13 cellular contexts compared by ENCODE assay signal in the genomic region with DNA sequence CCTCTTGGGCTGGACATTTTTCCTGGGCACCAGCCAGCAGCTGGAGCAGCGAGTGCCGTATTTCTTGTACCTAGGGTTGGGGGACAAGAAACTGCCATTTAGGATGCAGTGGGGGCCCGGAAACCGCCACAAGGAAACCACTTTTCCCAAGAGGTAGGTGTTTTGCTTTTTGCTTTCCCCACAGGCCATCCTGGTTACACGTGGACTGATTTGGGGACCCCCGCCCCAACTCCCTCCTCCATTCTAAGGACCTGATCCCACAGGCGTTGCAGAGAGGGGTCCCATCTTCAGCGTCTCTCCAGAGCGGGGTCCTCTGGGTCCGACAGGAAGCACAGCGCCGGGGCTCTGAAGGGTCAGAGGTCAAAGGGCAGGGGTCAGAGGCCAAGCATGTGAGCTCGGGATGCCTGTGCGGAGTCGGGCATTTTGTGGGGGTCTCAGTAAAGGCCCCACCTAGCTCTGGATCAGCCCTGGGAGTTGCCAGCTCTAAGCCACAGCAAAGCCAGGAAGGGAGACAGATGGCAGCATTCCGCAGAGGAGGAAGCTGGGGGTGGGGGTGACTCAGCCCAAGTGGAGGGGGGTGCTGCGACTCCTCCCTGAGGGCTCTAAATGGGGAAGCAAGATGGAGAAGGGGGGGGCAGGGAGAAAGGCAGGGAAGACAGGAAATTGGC. TPM values are rescaled to one million over a fixed set of nuclear protein-coding genes. Genes with fewer than 3 reads are reported as not detected.
DNase-seq lines count a peak whose midpoint lies in the region; ATAC-seq and TF ChIP-seq lines count a peak whose summit lies in the region.
"Had no signal": no experiment of that assay in that cellular context is flagged by ENCODE, and none has a peak within 500 bp of the region (broad histone marks: within the 10 kb centered on the region; RNA-seq: fewer than 3 reads in every experiment).

No MANE protein-coding gene starts in this region.

- H3K9me3 ChIP-seq in osteoblast (ENCODE audit: low read depth, low read length) (no peaks in the 10 kb centered on the region), uterus (no peaks in the 10 kb centered on the region), tibial nerve (no peaks in the 10 kb centered on the region)

- peaks cover 6% of the 10 kb centered on the region for H3K36me3 Mint-ChIP-seq in effector memory CD8-positive, alpha-beta T cell (ENCODE audit: insufficient read depth)
- H3K36me3 Mint-ChIP-seq: activated CD4-positive, alpha-beta memory T cell treated with anti-CD3 and anti-CD28 coated beads for 36 hours; type B pancreatic cell had no signal

- no peaks in the 10 kb centered on the region for H3K27me3 ChIP-seq in osteoblast (ENCODE audit: insufficient read depth, low read length)
- no peaks in the 10 kb centered on the region for H3K27me3 ChIP-seq in uterus
- H3K27me3 ChIP-seq in tibial nerve: peaks cover 0 to 16% of the 10 kb centered on the region in 2 donors

- no peaks in the 10 kb centered on the region for H3K79me2 ChIP-seq in osteoblast (ENCODE audit: insufficient read depth, low read length)

- no peak for TF ChIP-seq EP300 in tibial nerve (IDR thresholded peaks at IDR 0.05)

- TF ChIP-seq CTCF in osteoblast (IDR thresholded peaks at IDR 0.05; ENCODE audit: extremely low read depth, low read depth, low read length) (no peak), uterus (IDR thresholded peaks at IDR 0.05) (no peak), tibial nerve (IDR thresholded peaks at IDR 0.05) (no peak)

- H3K27ac ChIP-seq in caudate nucleus (ENCODE audit: low read depth, low read length): peak overlapping the region; percentile 58
- peak overlapping the region; percentile 77 for H3K27ac ChIP-seq in osteoblast (ENCODE audit: low read depth, low read length)
- no peak overlapping the region for H3K27ac ChIP-seq in uterus
- no peak overlapping the region for H3K27ac ChIP-seq in tibial nerve
- H3K27ac ChIP-seq: epithelial cell of prostate had no signal

- no peak overlapping the region for H3K27ac Mint-ChIP-seq in effector memory CD8-positive, alpha-beta T cell
- H3K27ac Mint-ChIP-seq: activated CD4-positive, alpha-beta memory T cell treated with anti-CD3 and anti-CD28 coated beads for 36 hours; type B pancreatic cell had no signal

- H3K4me3 Mint-ChIP-seq in effector memory CD8-positive, alpha-beta T cell: no peak overlapping the region
- H3K4me3 Mint-ChIP-seq: activated CD4-positive, alpha-beta memory T cell treated with anti-CD3 and anti-CD28 coated beads for 36 hours; type B pancreatic cell had no signal

- H3K4me3 ChIP-seq in osteoblast (ENCODE audit: insufficient read depth, low read length): peak overlapping the region; percentile 42
- no peak overlapping the region for H3K4me3 ChIP-seq in uterus
- no peak overlapping the region for H3K4me3 ChIP-seq in tibial nerve

- no peak for TF ChIP-seq POLR2A in uterus (IDR thresholded peaks at IDR 0.05)
- TF ChIP-seq POLR2A in tibial nerve (IDR thresholded peaks at IDR 0.05): no peak

- H2AFZ ChIP-seq in osteoblast (ENCODE audit: low read length): peak overlapping the region; percentile 79

- no peaks in the 10 kb centered on the region for H3K4me1 Mint-ChIP-seq in effector memory CD8-positive, alpha-beta T cell (ENCODE audit: low read depth in 2 of 2)

- H3K4me1 ChIP-seq in osteoblast (ENCODE audit: insufficient read depth, low read length) (peaks cover 24% of the 10 kb centered on the region), uterus (no peaks in the 10 kb centered on the region), tibial nerve (no peaks in the 10 kb centered on the region)

- H3K9me3 Mint-ChIP-seq in effector memory CD8-positive, alpha-beta T cell: no peaks in the 10 kb centered on the region
- H3K9me3 Mint-ChIP-seq: activated CD4-positive, alpha-beta memory T cell treated with anti-CD3 and anti-CD28 coated beads for 36 hours; type B pancreatic cell had no signal

- H3K27me3 Mint-ChIP-seq in effector memory CD8-positive, alpha-beta T cell: no peaks in the 10 kb centered on the region
- H3K27me3 Mint-ChIP-seq: activated CD4-positive, alpha-beta memory T cell treated with anti-CD3 and anti-CD28 coated beads for 36 hours had no signal

- peaks cover 6% of the 10 kb centered on the region for H3K36me3 ChIP-seq in osteoblast (ENCODE audit: insufficient read depth, low read length)
- H3K36me3 ChIP-seq in uterus: no peaks in the 10 kb centered on the region
- H3K36me3 ChIP-seq in tibial nerve: peaks cover 0 to 18% (median 0%) of the 10 kb centered on the region in 3 donors

- H3K4me2 ChIP-seq in osteoblast (ENCODE audit: insufficient read depth, low read length): peak overlapping the region; percentile 48

- 68 to 84% methylated on average over 9 to 17 of the region's 17 CpGs for WGBS in tibial nerve, 2 donors

- no peaks in the 10 kb centered on the region for H4K20me1 ChIP-seq in osteoblast (ENCODE audit: insufficient read depth, low read length)

- DNase-seq in EH (ENCODE audit: low read depth) (peak; percentile 70), NOMO-1 (lab: John Stamatoyannopoulos, UW; ENCODE audit: unreplicated experiment in 2 of 2) (peak; percentile 25 to 59), caudate nucleus (lab: John Stamatoyannopoulos, UW) (peak in 52 of 61 donors; percentile 2 to 86 (median 47)), osteoblast (ENCODE audit: insufficient read length, low spot score, missing footprints) (peak; percentile 97), uterus (no peak), tibial nerve (ENCODE audit: low spot score in 2 of 2) (no peak)
- DNase-seq in effector memory CD8-positive, alpha-beta T cell: no peak
- DNase-seq: activated CD4-positive, alpha-beta memory T cell treated with anti-CD3 and anti-CD28 coated beads for 36 hours; DMS79 treated with DMSO at 0.1 percent for 48 hours; NCI-H1105 had no signal

- intact Hi-C loops in uterus (cut with DNase I; ENCODE audit: low total_unique reads): no loop called here

- no peak for ATAC-seq in HG02973 (IDR thresholded peaks at IDR 0.05; ENCODE audit: unreplicated experiment)
- no peak for ATAC-seq in effector memory CD8-positive, alpha-beta T cell (replicated peaks)

RNA-seq across cellular contexts. Expression of gene ZGLP1, which starts 4.3 kb away (rescaled TPM):
- total RNA-seq in osteoblast (0.59 and 0.72 TPM in 2 replicates), uterus (1 to 10 TPM in 2 of 4 donors, not detected in 2; 1.0 to 2.5 TPM), tibial nerve (1 to 10 TPM; 2.9 to 4.5 (median 3.5) TPM)

RNA-seq across cellular contexts. Expression of gene FDX2, which starts 10.5 kb away (rescaled TPM):
- total RNA-seq in osteoblast (14.7 and 17.7 TPM in 2 replicates), uterus (10 to 100 TPM in 1 of 4 donors, 1 to 10 TPM in 3; 1.5 to 12.7 (median 4.9) TPM), tibial nerve (10 to 100 TPM; 10.0 to 29.1 (median 18.2) TPM)

RNA-seq across cellular contexts. Expression of gene ICAM5, which starts 15.5 kb away (rescaled TPM):
- total RNA-seq in osteoblast (under 0.01 TPM in 1 of 2 replicates, not detected in the other), uterus (under 1 TPM in 3 of 4 donors, not detected in 1; 0.07 to 0.88 (median 0.29) TPM), tibial nerve (1 to 10 TPM in 2 of 4 donors, under 1 TPM in 2; 0.21 to 2.7 (median 0.93) TPM)

RNA-seq across cellular contexts. Expression of gene ICAM4, which starts 18.5 kb away (rescaled TPM):
- under 0.01 and 0.29 TPM in 2 replicates for total RNA-seq in osteoblast
- under 1 TPM in 1 of 4 donors, not detected in 3; 0.41 TPM for total RNA-seq in uterus
- total RNA-seq in tibial nerve: 1 to 10 TPM in 1 of 4 donors, not detected in 3; 1.3 TPM

RNA-seq across cellular contexts. Expression of gene RAVER1, which starts 28.1 kb away (rescaled TPM):
- total RNA-seq in osteoblast (8.0 TPM in 2 replicates), uterus (10 to 100 TPM in 3 of 4 donors, 1 to 10 TPM in 1; 7.4 to 42.4 (median 16.4) TPM), tibial nerve (10 to 100 TPM; 22.2 to 34.2 (median 24.3) TPM)

Comparison
In these comparisons a context has a peak if more than half of its experiments do, and no peak if none do; other contexts are left out.
1. DNase-seq: peak in EH (single experiment), NOMO-1 (2 of 2), caudate nucleus (52 of 61) and osteoblast (single experiment); none in uterus (0 of 2), tibial nerve (0 of 2) and effector memory CD8-positive, alpha-beta T cell (0 of 3).
2. H3K27ac ChIP-seq: peak in caudate nucleus (single experiment) and osteoblast (single experiment); none in uterus (0 of 2) and tibial nerve (0 of 4).